Comparison of ENCODE assay signal across 1 cellular context in genomic region chr1:9500756-9501754, GRCh38.
TF ChIP-seq lines count a peak whose summit lies in the region.

No MANE protein-coding gene starts in this region.

TF ChIP-seq in HepG2, 621 proteins besides CTCF, POLR2A, EP300 and RAD21 (continued from another document and continues in another):
- TF ChIP-seq, protein P1, sequence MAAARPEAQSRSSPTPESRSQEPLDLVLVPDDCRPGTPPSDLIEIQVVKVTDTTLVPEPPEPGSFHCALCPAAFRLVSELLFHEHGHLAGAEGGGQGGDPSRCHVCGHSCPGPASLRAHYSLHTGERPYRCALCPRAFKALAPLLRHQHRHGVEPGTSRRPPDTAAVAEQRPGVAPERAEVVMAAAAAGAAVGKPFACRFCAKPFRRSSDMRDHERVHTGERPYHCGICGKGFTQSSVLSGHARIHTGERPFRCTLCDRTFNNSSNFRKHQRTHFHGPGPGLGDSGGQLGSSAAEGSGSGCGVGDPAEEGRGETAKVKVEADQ (CRISPR knock-in tag; IDR thresholded peaks at IDR 0.05; ENCODE audit: borderline replicate concordance): no peak
- TF ChIP-seq ZNF234 (CRISPR knock-in tag; conservative IDR thresholded peaks at IDR 0.05) (no peak), ZNF232 (CRISPR knock-in tag; IDR thresholded peaks at IDR 0.05; ENCODE audit: borderline replicate concordance) (no peak; the same call in 1 of the 2 replicates), ZNF30 (CRISPR knock-in tag; IDR thresholded peaks at IDR 0.05) (no peak), HIVEP1 (CRISPR knock-in tag; IDR thresholded peaks at IDR 0.05) (peak; percentile 64; the same call in 1 of the 2 replicates), ZZZ3 (CRISPR knock-in tag; IDR thresholded peaks at IDR 0.05; ENCODE audit: borderline replicate concordance) (no peak), FOSL1 (CRISPR knock-in tag; IDR thresholded peaks at IDR 0.05; ENCODE audit: borderline replicate concordance) (no peak), TAF1 (CRISPR knock-in tag; IDR thresholded peaks at IDR 0.05) (no peak; the same call in 1 of the 2 replicates), NFIC (IDR thresholded peaks at IDR 0.05; ENCODE audit: low read length) (no peak), POGZ (CRISPR knock-in tag; IDR thresholded peaks at IDR 0.05) (peak; percentile 65), ZNF7 (CRISPR knock-in tag; IDR thresholded peaks at IDR 0.05) (no peak), RFXAP (CRISPR knock-in tag; IDR thresholded peaks at IDR 0.05; ENCODE audit: borderline replicate concordance) (peak; percentile 70; the same call in 1 of the 2 replicates), ZNF780A (CRISPR knock-in tag; IDR thresholded peaks at IDR 0.05) (no peak), HOXA5 (CRISPR knock-in tag; IDR thresholded peaks at IDR 0.05) (no peak; the same call in 1 of the 2 replicates), ZNF770 (CRISPR knock-in tag; IDR thresholded peaks at IDR 0.05) (no peak), KLF11 (CRISPR knock-in tag; IDR thresholded peaks at IDR 0.05) (no peak), CBX2 (IDR thresholded peaks at IDR 0.05; ENCODE audit: low read depth, low read length) (no peak), CBX2 (CRISPR knock-in tag; IDR thresholded peaks at IDR 0.05; ENCODE audit: low read depth) (no peak), PAWR (CRISPR knock-in tag; IDR thresholded peaks at IDR 0.05; ENCODE audit: borderline replicate concordance) (no peak), SOX5 (CRISPR knock-in tag; IDR thresholded peaks at IDR 0.05; ENCODE audit: borderline replicate concordance) (peak; percentile 72), MLLT10 (CRISPR knock-in tag; IDR thresholded peaks at IDR 0.05) (no peak), SMYD3 (CRISPR knock-in tag; IDR thresholded peaks at IDR 0.05) (no peak), MAX (IDR thresholded peaks at IDR 0.05) (peak; percentile 83), ZNF205 (CRISPR knock-in tag; IDR thresholded peaks at IDR 0.05) (no peak), HOXA7 (CRISPR knock-in tag; IDR thresholded peaks at IDR 0.05) (no peak), ZFP36 (IDR thresholded peaks at IDR 0.05; ENCODE audit: borderline replicate concordance, low read depth, low read length, partially characterized antibody) (no peak), MBD4 (IDR thresholded peaks at IDR 0.05; ENCODE audit: borderline replicate concordance, low read length) (no peak), HNRNPH1 (optimal IDR thresholded peaks at IDR 0.05; ENCODE audit: low read depth, low read length) (no peak), CENPX (CRISPR knock-in tag; IDR thresholded peaks at IDR 0.05) (no peak), ZSCAN20 (CRISPR knock-in tag; IDR thresholded peaks at IDR 0.05; ENCODE audit: borderline replicate concordance) (no peak), TCF7L2 (IDR thresholded peaks at IDR 0.05; ENCODE audit: low read depth, low read length) (no peak), JUND (CRISPR knock-in tag; IDR thresholded peaks at IDR 0.05) (0 out of 2 replicates have a peak, but pooled peaks have one; percentile 25), TFDP1 (CRISPR knock-in tag; IDR thresholded peaks at IDR 0.05; ENCODE audit: borderline replicate concordance) (peak; percentile 22; the same call in 1 of the 2 replicates), ARHGAP35 (CRISPR knock-in tag; IDR thresholded peaks at IDR 0.05; ENCODE audit: borderline replicate concordance) (no peak), PITX1 (CRISPR knock-in tag; IDR thresholded peaks at IDR 0.05) (peak; percentile 72; the same call in 1 of the 2 replicates), SMC3 (IDR thresholded peaks at IDR 0.05; ENCODE audit: low read length) (no peak; the same call in 1 of the 2 replicates), ZNF614 (CRISPR knock-in tag; IDR thresholded peaks at IDR 0.05; ENCODE audit: borderline replicate concordance) (peak; percentile 22; the same call in 1 of the 2 replicates), BHLHE40 (IDR thresholded peaks at IDR 0.05; ENCODE audit: low read length) (peak; percentile 96), ZNF660 (CRISPR knock-in tag; IDR thresholded peaks at IDR 0.05; ENCODE audit: borderline replicate concordance, low read depth) (no peak), ZNF383 (CRISPR knock-in tag; IDR thresholded peaks at IDR 0.05; ENCODE audit: borderline replicate concordance) (no peak), PRMT3 (CRISPR knock-in tag; IDR thresholded peaks at IDR 0.05; ENCODE audit: borderline replicate concordance, low read depth) (no peak), SP5 (CRISPR knock-in tag; IDR thresholded peaks at IDR 0.05; ENCODE audit: borderline replicate concordance, low read depth) (no peak), GLI4 (CRISPR knock-in tag; IDR thresholded peaks at IDR 0.05; ENCODE audit: borderline replicate concordance) (no peak), ZNF703 (CRISPR knock-in tag; IDR thresholded peaks at IDR 0.05; ENCODE audit: borderline replicate concordance) (no peak; the same call in 1 of the 2 replicates), SUZ12 (IDR thresholded peaks at IDR 0.05; ENCODE audit: low read depth, low read length) (no peak), FOXO1 (CRISPR knock-in tag; IDR thresholded peaks at IDR 0.05) (no peak), ZNF644 (CRISPR knock-in tag; IDR thresholded peaks at IDR 0.05; ENCODE audit: low read depth) (peak; percentile 61; the same call in 1 of the 2 replicates), ZNF709 (CRISPR knock-in tag; IDR thresholded peaks at IDR 0.05) (no peak), CC2D1A (CRISPR knock-in tag; IDR thresholded peaks at IDR 0.05) (no peak), NPAS2 (CRISPR knock-in tag; IDR thresholded peaks at IDR 0.05; ENCODE audit: borderline replicate concordance) (no peak), HNRNPLL (IDR thresholded peaks at IDR 0.05; ENCODE audit: low read depth, low read length, poor library complexity, severe bottlenecking) (no peak), ZBTB37 (CRISPR knock-in tag; IDR thresholded peaks at IDR 0.05) (0 out of 2 replicates have a peak, but pooled peaks have one; percentile 48)
- TF ChIP-seq, protein P2, sequence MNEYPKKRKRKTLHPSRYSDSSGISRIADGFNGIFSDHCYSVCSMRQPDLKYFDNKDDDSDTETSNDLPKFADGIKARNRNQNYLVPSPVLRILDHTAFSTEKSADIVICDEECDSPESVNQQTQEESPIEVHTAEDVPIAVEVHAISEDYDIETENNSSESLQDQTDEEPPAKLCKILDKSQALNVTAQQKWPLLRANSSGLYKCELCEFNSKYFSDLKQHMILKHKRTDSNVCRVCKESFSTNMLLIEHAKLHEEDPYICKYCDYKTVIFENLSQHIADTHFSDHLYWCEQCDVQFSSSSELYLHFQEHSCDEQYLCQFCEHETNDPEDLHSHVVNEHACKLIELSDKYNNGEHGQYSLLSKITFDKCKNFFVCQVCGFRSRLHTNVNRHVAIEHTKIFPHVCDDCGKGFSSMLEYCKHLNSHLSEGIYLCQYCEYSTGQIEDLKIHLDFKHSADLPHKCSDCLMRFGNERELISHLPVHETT (CRISPR knock-in tag; conservative IDR thresholded peaks at IDR 0.05): no peak
- TF ChIP-seq, protein P3, sequence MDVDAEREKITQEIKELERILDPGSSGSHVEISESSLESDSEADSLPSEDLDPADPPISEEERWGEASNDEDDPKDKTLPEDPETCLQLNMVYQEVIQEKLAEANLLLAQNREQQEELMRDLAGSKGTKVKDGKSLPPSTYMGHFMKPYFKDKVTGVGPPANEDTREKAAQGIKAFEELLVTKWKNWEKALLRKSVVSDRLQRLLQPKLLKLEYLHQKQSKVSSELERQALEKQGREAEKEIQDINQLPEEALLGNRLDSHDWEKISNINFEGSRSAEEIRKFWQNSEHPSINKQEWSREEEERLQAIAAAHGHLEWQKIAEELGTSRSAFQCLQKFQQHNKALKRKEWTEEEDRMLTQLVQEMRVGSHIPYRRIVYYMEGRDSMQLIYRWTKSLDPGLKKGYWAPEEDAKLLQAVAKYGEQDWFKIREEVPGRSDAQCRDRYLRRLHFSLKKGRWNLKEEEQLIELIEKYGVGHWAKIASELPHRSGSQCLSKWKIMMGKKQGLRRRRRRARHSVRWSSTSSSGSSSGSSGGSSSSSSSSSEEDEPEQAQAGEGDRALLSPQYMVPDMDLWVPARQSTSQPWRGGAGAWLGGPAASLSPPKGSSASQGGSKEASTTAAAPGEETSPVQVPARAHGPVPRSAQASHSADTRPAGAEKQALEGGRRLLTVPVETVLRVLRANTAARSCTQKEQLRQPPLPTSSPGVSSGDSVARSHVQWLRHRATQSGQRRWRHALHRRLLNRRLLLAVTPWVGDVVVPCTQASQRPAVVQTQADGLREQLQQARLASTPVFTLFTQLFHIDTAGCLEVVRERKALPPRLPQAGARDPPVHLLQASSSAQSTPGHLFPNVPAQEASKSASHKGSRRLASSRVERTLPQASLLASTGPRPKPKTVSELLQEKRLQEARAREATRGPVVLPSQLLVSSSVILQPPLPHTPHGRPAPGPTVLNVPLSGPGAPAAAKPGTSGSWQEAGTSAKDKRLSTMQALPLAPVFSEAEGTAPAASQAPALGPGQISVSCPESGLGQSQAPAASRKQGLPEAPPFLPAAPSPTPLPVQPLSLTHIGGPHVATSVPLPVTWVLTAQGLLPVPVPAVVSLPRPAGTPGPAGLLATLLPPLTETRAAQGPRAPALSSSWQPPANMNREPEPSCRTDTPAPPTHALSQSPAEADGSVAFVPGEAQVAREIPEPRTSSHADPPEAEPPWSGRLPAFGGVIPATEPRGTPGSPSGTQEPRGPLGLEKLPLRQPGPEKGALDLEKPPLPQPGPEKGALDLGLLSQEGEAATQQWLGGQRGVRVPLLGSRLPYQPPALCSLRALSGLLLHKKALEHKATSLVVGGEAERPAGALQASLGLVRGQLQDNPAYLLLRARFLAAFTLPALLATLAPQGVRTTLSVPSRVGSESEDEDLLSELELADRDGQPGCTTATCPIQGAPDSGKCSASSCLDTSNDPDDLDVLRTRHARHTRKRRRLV (CRISPR knock-in tag; IDR thresholded peaks at IDR 0.05): no peak
- TF ChIP-seq, protein P4, sequence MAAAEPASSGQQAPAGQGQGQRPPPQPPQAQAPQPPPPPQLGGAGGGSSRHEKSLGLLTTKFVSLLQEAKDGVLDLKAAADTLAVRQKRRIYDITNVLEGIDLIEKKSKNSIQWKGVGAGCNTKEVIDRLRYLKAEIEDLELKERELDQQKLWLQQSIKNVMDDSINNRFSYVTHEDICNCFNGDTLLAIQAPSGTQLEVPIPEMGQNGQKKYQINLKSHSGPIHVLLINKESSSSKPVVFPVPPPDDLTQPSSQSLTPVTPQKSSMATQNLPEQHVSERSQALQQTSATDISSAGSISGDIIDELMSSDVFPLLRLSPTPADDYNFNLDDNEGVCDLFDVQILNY (CRISPR knock-in tag; conservative IDR thresholded peaks at IDR 0.05): no peak
- TF ChIP-seq, protein P5, sequence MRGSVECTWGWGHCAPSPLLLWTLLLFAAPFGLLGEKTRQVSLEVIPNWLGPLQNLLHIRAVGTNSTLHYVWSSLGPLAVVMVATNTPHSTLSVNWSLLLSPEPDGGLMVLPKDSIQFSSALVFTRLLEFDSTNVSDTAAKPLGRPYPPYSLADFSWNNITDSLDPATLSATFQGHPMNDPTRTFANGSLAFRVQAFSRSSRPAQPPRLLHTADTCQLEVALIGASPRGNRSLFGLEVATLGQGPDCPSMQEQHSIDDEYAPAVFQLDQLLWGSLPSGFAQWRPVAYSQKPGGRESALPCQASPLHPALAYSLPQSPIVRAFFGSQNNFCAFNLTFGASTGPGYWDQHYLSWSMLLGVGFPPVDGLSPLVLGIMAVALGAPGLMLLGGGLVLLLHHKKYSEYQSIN (CRISPR knock-in tag; IDR thresholded peaks at IDR 0.05; ENCODE audit: borderline replicate concordance): no peak
- TF ChIP-seq, protein P6, sequence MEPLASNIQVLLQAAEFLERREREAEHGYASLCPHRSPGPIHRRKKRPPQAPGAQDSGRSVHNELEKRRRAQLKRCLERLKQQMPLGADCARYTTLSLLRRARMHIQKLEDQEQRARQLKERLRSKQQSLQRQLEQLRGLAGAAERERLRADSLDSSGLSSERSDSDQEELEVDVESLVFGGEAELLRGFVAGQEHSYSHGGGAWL (CRISPR knock-in tag; IDR thresholded peaks at IDR 0.05): peak; percentile 70
